ENCODE assay signal across 8 cellular contexts in genomic region chr9:127567119-127567897, GRCh38. TPM values are rescaled to one million over a fixed set of nuclear protein-coding genes. Genes with fewer than 3 reads are reported as not detected.
DNase-seq lines count a peak whose midpoint lies in the region; ATAC-seq and TF ChIP-seq lines count a peak whose summit lies in the region.

No MANE protein-coding gene starts in this region.

- no peaks in the 10 kb centered on the region for H3K27me3 ChIP-seq in psoas muscle (ENCODE audit: insufficient read depth in 3 of 3, low read length in 2 of 3)

- POLR2A ChIA-PET in WTC11 (lab: Charles Lee) = interaction anchor here (0.6 to 1.7 kb wide), 3 partner anchors 9 to 67 kb away, joined by 3 to 6 read pairs (median 4); no protein-coding TSS in a partner anchor

- CTCF ChIA-PET in WTC11 (lab: Charles Lee) = interaction anchor here (0.6 to 3.1 kb wide), 14 partner anchors 9 to 550 kb away, joined by 3 to 16 read pairs (median 7); partner anchors contain the start of gene TOR2A

- H3K27ac ChIP-seq in psoas muscle = peak overlapping the region; percentile 63

- TF ChIP-seq CTCF in WTC11 (IDR thresholded peaks at IDR 0.05) (no peak), glutamatergic neuron (IDR thresholded peaks at IDR 0.05; ENCODE audit: partially characterized antibody, unreplicated experiment) (no peak), psoas muscle (IDR thresholded peaks at IDR 0.05) (no peak)

- DNase-seq in T-helper 1 cell (no peak), WTC11 (ENCODE audit: low spot score) (no peak), glutamatergic neuron (peak; percentile 39), psoas muscle (peak; percentile 47 to 66), NCI-H1930 (lab: John Stamatoyannopoulos, UW) (no peak), NOMO-1 (lab: John Stamatoyannopoulos, UW; ENCODE audit: unreplicated experiment in 2 of 2) (no peak)

- H3K4me1 Mint-ChIP-seq in T-helper 1 cell treated with Interleukin-12 subunit alpha and Interleukin-12 subunit beta and Interleukin-4 antibody, amounts not matched to agents 30 μg/mL and 1 μg/mL, for 36 hours (ENCODE audit: low read depth) = peaks cover 33% of the 10 kb centered on the region
- peaks cover 30% of the 10 kb centered on the region for H3K4me1 Mint-ChIP-seq in WTC11
- peaks cover 13% of the 10 kb centered on the region for H3K4me1 Mint-ChIP-seq in glutamatergic neuron (ENCODE audit: low read depth, unreplicated experiment)

- 17 to 31% (median 22%) methylated on average over 19 of the region's 19 CpGs for WGBS in psoas muscle, 3 donors

- peak; percentile 9 for ATAC-seq in WTC11
- ATAC-seq in psoas muscle = peak; percentile 45 to 54 (median 49)
- no peak for ATAC-seq in GM21825 (IDR thresholded peaks at IDR 0.05; ENCODE audit: unreplicated experiment)

- no peaks in the 10 kb centered on the region for H3K27me3 Mint-ChIP-seq in T-helper 1 cell treated with Interleukin-12 subunit alpha and Interleukin-12 subunit beta and Interleukin-4 antibody, amounts not matched to agents 30 μg/mL and 1 μg/mL, for 36 hours (ENCODE audit: low read depth)
- H3K27me3 Mint-ChIP-seq in WTC11 (ENCODE audit: low read depth) (peaks cover 10% of the 10 kb centered on the region), glutamatergic neuron (ENCODE audit: unreplicated experiment) (peaks cover 7% of the 10 kb centered on the region)

- no peaks in the 10 kb centered on the region for H3K9me3 Mint-ChIP-seq in T-helper 1 cell treated with Interleukin-12 subunit alpha and Interleukin-12 subunit beta and Interleukin-4 antibody, amounts not matched to agents 30 μg/mL and 1 μg/mL, for 36 hours
- H3K9me3 Mint-ChIP-seq in WTC11 = no peaks in the 10 kb centered on the region
- no peaks in the 10 kb centered on the region for H3K9me3 Mint-ChIP-seq in glutamatergic neuron (ENCODE audit: unreplicated experiment)

- H3K9me3 ChIP-seq in psoas muscle = no peaks in the 10 kb centered on the region

- H3K36me3 ChIP-seq in psoas muscle (ENCODE audit: insufficient read depth in 1 of 2, low read depth in 1 of 2) = no peaks in the 10 kb centered on the region

- peak overlapping the region; percentile 74 for H3K4me3 ChIP-seq in psoas muscle

- intact Hi-C loops in psoas muscle (cut with DNase I) = no loop called here

- peaks cover 14% of the 10 kb centered on the region for H3K36me3 Mint-ChIP-seq in T-helper 1 cell treated with Interleukin-12 subunit alpha and Interleukin-12 subunit beta and Interleukin-4 antibody, amounts not matched to agents 30 μg/mL and 1 μg/mL, for 36 hours (ENCODE audit: low read depth)
- no peaks in the 10 kb centered on the region for H3K36me3 Mint-ChIP-seq in WTC11
- H3K36me3 Mint-ChIP-seq in glutamatergic neuron (ENCODE audit: unreplicated experiment) = no peaks in the 10 kb centered on the region

- peaks cover 22% of the 10 kb centered on the region for H3K4me1 ChIP-seq in psoas muscle

- no peak overlapping the region for H3K27ac Mint-ChIP-seq in T-helper 1 cell treated with Interleukin-12 subunit alpha and Interleukin-12 subunit beta and Interleukin-4 antibody, amounts not matched to agents 30 μg/mL and 1 μg/mL, for 36 hours
- H3K27ac Mint-ChIP-seq in WTC11 = peak overlapping the region; percentile 74; the same call in 1 of the 2 replicates
- peak overlapping the region; percentile 62 for H3K27ac Mint-ChIP-seq in glutamatergic neuron (ENCODE audit: unreplicated experiment)

- peak overlapping the region; percentile 76 for H3K4me3 Mint-ChIP-seq in T-helper 1 cell treated with Interleukin-12 subunit alpha and Interleukin-12 subunit beta and Interleukin-4 antibody, amounts not matched to agents 30 μg/mL and 1 μg/mL, for 36 hours
- H3K4me3 Mint-ChIP-seq in WTC11 (peak overlapping the region; percentile 70), glutamatergic neuron (ENCODE audit: unreplicated experiment) (peak overlapping the region; percentile 91)

TF ChIP-seq in WTC11, 78 proteins besides CTCF, POLR2A, EP300 and RAD21 (continues in another document):
- TF ChIP-seq ZNF263 (CRISPR knock-in tag; IDR thresholded peaks at IDR 0.05; ENCODE audit: low read depth) (no peak), FOXP1 (CRISPR knock-in tag; IDR thresholded peaks at IDR 0.05; ENCODE audit: borderline replicate concordance) (no peak), SMAD3 (CRISPR knock-in tag; IDR thresholded peaks at IDR 0.05; ENCODE audit: borderline replicate concordance) (no peak), MLX (CRISPR knock-in tag; IDR thresholded peaks at IDR 0.05) (no peak), FOXP4 (CRISPR knock-in tag; IDR thresholded peaks at IDR 0.05) (no peak), ARID4B (CRISPR knock-in tag; IDR thresholded peaks at IDR 0.05; ENCODE audit: borderline replicate concordance) (no peak), FOXJ3 (CRISPR knock-in tag; IDR thresholded peaks at IDR 0.05; ENCODE audit: borderline replicate concordance) (no peak), PRRX2 (CRISPR knock-in tag; IDR thresholded peaks at IDR 0.05) (no peak), NR2C2 (CRISPR knock-in tag; IDR thresholded peaks at IDR 0.05) (no peak), CREM (CRISPR knock-in tag; IDR thresholded peaks at IDR 0.05) (no peak), ZNF396 (CRISPR knock-in tag; IDR thresholded peaks at IDR 0.05; ENCODE audit: borderline replicate concordance) (no peak), USF2 (CRISPR knock-in tag; IDR thresholded peaks at IDR 0.05) (no peak), GABPB1 (CRISPR knock-in tag; IDR thresholded peaks at IDR 0.05) (no peak)

RNA-seq across cellular contexts. Expression of gene STXBP1, which starts 44.8 kb away (rescaled TPM):
- total RNA-seq in WTC11 (2021) = 37.1 to 45.6 TPM (median 40.3 TPM) in 3 replicates
- 402 TPM for total RNA-seq in glutamatergic neuron (ENCODE audit: unreplicated experiment)
- 10 to 100 TPM in 2 of 4 donors, 1 to 10 TPM in 2; 6.1 to 12.3 (median 8.9) TPM for total RNA-seq in psoas muscle
- 1 to 10 TPM; 2.8 to 6.7 (median 3.2) TPM for polyA plus RNA-seq in psoas muscle

Comparison
In these comparisons a context has a peak if more than half of its experiments do, and no peak if none do; other contexts are left out.
1. DNase-seq: peak in glutamatergic neuron (single experiment) and psoas muscle (2 of 2); none in T-helper 1 cell (0 of 5), WTC11 (single experiment), NCI-H1930 (0 of 2) and NOMO-1 (0 of 2).
2. Peak in every context shown above with its lines, with median percentiles within 50 percentile points of each other: H3K4me3 Mint-ChIP-seq.